In the genomic region with DNA sequence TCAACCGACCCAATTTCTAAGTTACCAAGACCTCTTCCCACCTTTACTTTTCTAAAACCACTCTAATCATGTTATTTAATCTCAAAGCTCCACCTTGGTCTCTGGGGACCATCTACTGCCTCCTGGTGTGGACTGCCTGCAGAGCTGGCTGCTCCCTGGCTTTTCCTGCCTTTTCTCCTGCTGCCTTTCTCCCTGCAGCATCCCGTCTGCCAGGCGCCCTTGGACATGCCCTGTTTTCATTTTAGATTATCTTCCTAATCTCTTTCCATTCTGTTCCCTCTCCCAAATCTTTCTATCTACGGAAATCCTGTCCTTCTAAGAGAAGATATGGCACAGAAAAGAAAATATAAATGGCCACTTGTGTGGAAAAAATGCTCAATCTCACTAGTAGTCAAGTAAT, we compare ENCODE assay signal across 37 cellular contexts. TPM values are rescaled to one million over a fixed set of nuclear protein-coding genes. Genes with fewer than 3 reads are reported as not detected.
"Had no signal": no experiment of that assay in that cellular context is flagged by ENCODE, and none has a peak within 500 bp of the region (broad histone marks: within the 10 kb centered on the region; RNA-seq: fewer than 3 reads in every experiment).

No MANE protein-coding gene starts in this region.

- H3K36me3 ChIP-seq: breast epithelium, gastrocnemius medialis had no signal

- DNase-seq: activated CD4-positive, alpha-beta memory T cell treated with anti-CD3 and anti-CD28 coated beads, Interleukin-2, amount 10 ng/mL, durations not matched to agents 7 days and 5 days; activated CD4-positive, alpha-beta T cell treated with anti-CD3 and anti-CD28 coated beads for 1 hour; activated CD4-positive, alpha-beta T cell treated with anti-CD3 and anti-CD28 coated beads, Interleukin-2, amount 10 ng/mL, durations not matched to agents 7 days and 5 days; activated gamma-delta T cell treated with Interleukin-2 at 50 U/mL for 16 hours; activated naive CD4-positive, alpha-beta T cell treated with anti-CD3 and anti-CD28 coated beads, Interleukin-2, amount 50 U/mL, for 16 hours; activated naive CD8-positive, alpha-beta T cell treated with anti-CD3 and anti-CD28 coated beads, Interleukin-2, amount 50 U/mL, for 24 hours; activated T-cell treated with anti-CD3 and anti-CD28 coated beads, Interleukin-2, amount 50 U/mL, for 4 hours; amygdala; central memory CD4-positive, alpha-beta T cell; dermis blood vessel endothelial cell; effector CD4-positive, alpha-beta T cell; gastrocnemius medialis; head of caudate nucleus; hypothalamus; immature natural killer cell; naive B cell; nephron progenitor cell; nucleus accumbens; pancreas; psoas muscle; sigmoid colon; stimulated activated CD4-positive, alpha-beta T cell treated with anti-CD3 and anti-CD28 coated beads, Interleukin-1b, Interleukin-23, amount 100 ng/mL, for 48 hours; stimulated activated CD4-positive, alpha-beta T cell treated with anti-CD3 and anti-CD28 coated beads, Interleukin-4, amount 100 ng/mL, for 4 hours; stimulated activated CD8-positive, alpha-beta memory T cell treated with anti-CD3 and anti-CD28 coated beads, Interleukin-4, amount 100 ng/mL, for 48 hours; stomach; T-helper 17 cell; T1000; thyroid gland; upper lobe of right lung had no signal

- ATAC-seq: activated naive CD8-positive, alpha-beta T cell treated with anti-CD3 and anti-CD28 coated beads, Interleukin-2, amount 50 U/mL, for 24 hours; activated T-cell treated with anti-CD3 and anti-CD28 coated beads, Interleukin-2, amount 50 U/mL, for 4 hours; activated T-helper 17 cell treated with anti-CD3 and anti-CD28 coated beads, Interleukin-2, amount 50 U/mL, for 72 hours; gastrocnemius medialis; pancreas; psoas muscle; stimulated activated memory B cell treated with anti-CD40 and anti-IgM and Interleukin-4, amounts not matched to agents 10 μg/mL and 1 μg/mL and 100 μg/mL, for 72 hours; T-helper 17 cell; upper lobe of right lung had no signal

- H3K4me2 ChIP-seq: smooth muscle cell had no signal

- H3K4me3 ChIP-seq: breast epithelium, gastrocnemius medialis, pancreas, psoas muscle, sigmoid colon, smooth muscle cell, stomach, thyroid gland, upper lobe of right lung had no signal

- H3K4me1 ChIP-seq: breast epithelium, pancreas, psoas muscle had no signal

- H3K27me3 ChIP-seq: breast epithelium, gastrocnemius medialis, pancreas, sigmoid colon, stomach, thyroid gland, upper lobe of right lung had no signal

- H3K27ac ChIP-seq: breast epithelium, gastrocnemius medialis, pancreas, psoas muscle, sigmoid colon, stomach, thyroid gland, upper lobe of right lung had no signal

- H3K9me3 ChIP-seq: breast epithelium, gastrocnemius medialis, pancreas, psoas muscle, sigmoid colon, stomach, thyroid gland, upper lobe of right lung had no signal

RNA-seq across cellular contexts. Expression of a gene that starts 56.1 kb away (rescaled TPM):
- total RNA-seq: activated CD4-positive, alpha-beta memory T cell treated with anti-CD3 and anti-CD28 coated beads, Interleukin-2, amount 10 ng/mL, durations not matched to agents 7 days and 5 days; activated CD4-positive, alpha-beta T cell treated with anti-CD3 and anti-CD28 coated beads, Interleukin-2, amount 10 ng/mL, durations not matched to agents 7 days and 5 days; activated T-cell treated with anti-CD3 and anti-CD28 coated beads, Interleukin-2, amount 50 U/mL, for 4 hours; activated T-helper 17 cell treated with anti-CD3 and anti-CD28 coated beads, Interleukin-2, amount 50 U/mL, for 72 hours; breast epithelium; dermis blood vessel endothelial cell; epithelial cell of proximal tubule; gastrocnemius medialis; kidney epithelial cell; lower leg skin; mesothelial cell of epicardium; pancreas; psoas muscle; sigmoid colon; smooth muscle cell; stomach; T-helper 17 cell; thyroid gland; upper lobe of right lung had no signal
- polyA plus RNA-seq: immature natural killer cell, pancreas, psoas muscle, sigmoid colon, smooth muscle cell, stomach had no signal
